Comparison of ENCODE assay signal across 24 cellular contexts in the genomic region with DNA sequence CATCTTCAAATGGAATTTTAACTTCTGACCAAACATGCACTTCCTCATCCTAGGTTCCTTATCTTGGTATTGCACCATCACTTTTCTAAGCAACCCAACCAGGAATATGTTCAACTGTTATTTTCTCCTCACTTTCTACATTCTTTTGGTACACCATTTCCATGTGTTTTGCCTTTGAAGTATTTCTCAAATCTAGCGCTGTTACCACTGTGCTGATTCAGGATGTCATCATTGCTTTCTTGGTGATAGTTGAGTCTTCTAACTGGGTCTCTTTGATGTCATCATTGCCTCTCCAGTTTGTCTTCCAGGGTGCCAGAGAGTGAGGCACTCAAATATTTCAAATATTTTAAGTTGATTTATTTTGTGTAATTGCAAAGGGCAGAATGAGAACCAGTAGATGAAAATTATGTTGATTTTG. TPM values are rescaled to one million over a fixed set of nuclear protein-coding genes. Genes with fewer than 3 reads are reported as not detected.
A peak's percentile ranks its signal among the peaks of the same experiment; 100 is the strongest.
DNase-seq lines count a peak whose midpoint lies in the region; ATAC-seq, FAIRE-seq and TF ChIP-seq lines count a peak whose summit lies in the region.
"Had no signal": no experiment of that assay in that cellular context is flagged by ENCODE, and none has a peak within 500 bp of the region (broad histone marks: within the 10 kb centered on the region; RNA-seq: fewer than 3 reads in every experiment).

No MANE protein-coding gene starts in this region.

- H3K4me1 ChIP-seq in astrocyte (ENCODE audit: insufficient read depth, low read length): no peaks in the 10 kb centered on the region
- H3K4me1 ChIP-seq in neutrophil (ENCODE audit: control insufficient read depth in 1 of 2, insufficient read depth in 1 of 2, low read depth in 1 of 2, low read length in 1 of 2): peaks cover 12 to 17% of the 10 kb centered on the region in 2 experiments
- H3K4me1 ChIP-seq: spleen, upper lobe of right lung had no signal

- TF ChIP-seq CTCF in astrocyte (IDR thresholded peaks at IDR 0.05; ENCODE audit: insufficient read depth, low read depth, low read length) (no peak), neutrophil (IDR thresholded peaks at IDR 0.05) (no peak)

- no peaks in the 10 kb centered on the region for H3K9me3 Mint-ChIP-seq in astrocyte (ENCODE audit: unreplicated experiment)
- H3K9me3 Mint-ChIP-seq: activated naive CD4-positive, alpha-beta T cell treated with anti-CD3 and anti-CD28 coated beads, Interleukin-2, amount 50 U/mL, for 24 hours; central memory CD8-positive, alpha-beta T cell had no signal

- H2AFZ ChIP-seq in astrocyte (ENCODE audit: low read depth, low read length): no peak overlapping the region
- H2AFZ ChIP-seq: hepatocyte had no signal

- H3K4me1 Mint-ChIP-seq in astrocyte (ENCODE audit: low read depth, unreplicated experiment): peaks cover 12% of the 10 kb centered on the region
- H3K4me1 Mint-ChIP-seq: activated naive CD4-positive, alpha-beta T cell treated with anti-CD3 and anti-CD28 coated beads, Interleukin-2, amount 50 U/mL, for 24 hours; central memory CD8-positive, alpha-beta T cell had no signal

- H3K9ac ChIP-seq in astrocyte (ENCODE audit: low read length): no peak overlapping the region

- no peaks in the 10 kb centered on the region for H3K27me3 Mint-ChIP-seq in astrocyte (ENCODE audit: low read depth, unreplicated experiment)
- H3K27me3 Mint-ChIP-seq: activated CD4-positive, alpha-beta T cell treated with anti-CD3 and anti-CD28 coated beads, Interleukin-2, amount 10 ng/mL, durations not matched to agents 7 days and 5 days; activated naive CD4-positive, alpha-beta T cell treated with anti-CD3 and anti-CD28 coated beads, Interleukin-2, amount 50 U/mL, for 24 hours had no signal

- no peak for FAIRE-seq in astrocyte (lab: Jason Lieb, UNC)
- FAIRE-seq: H54 had no signal

- H3K4me3 Mint-ChIP-seq in astrocyte (ENCODE audit: unreplicated experiment): no peak overlapping the region
- H3K4me3 Mint-ChIP-seq: activated CD4-positive, alpha-beta T cell treated with anti-CD3 and anti-CD28 coated beads, Interleukin-2, amount 10 ng/mL, durations not matched to agents 7 days and 5 days; activated naive CD4-positive, alpha-beta T cell treated with anti-CD3 and anti-CD28 coated beads, Interleukin-2, amount 50 U/mL, for 24 hours; CD14-positive monocyte; central memory CD8-positive, alpha-beta T cell had no signal

- H3K4me3 ChIP-seq in astrocyte (ENCODE audit: insufficient read depth, low read depth, low read length) (no peak overlapping the region), neutrophil (ENCODE audit: low read depth in 1 of 2, low read length in 1 of 2) (no peak overlapping the region)
- H3K4me3 ChIP-seq: hepatocyte, spleen, upper lobe of right lung had no signal

- no peak overlapping the region for H3K27ac Mint-ChIP-seq in astrocyte (ENCODE audit: unreplicated experiment)
- H3K27ac Mint-ChIP-seq: activated CD4-positive, alpha-beta T cell treated with anti-CD3 and anti-CD28 coated beads, Interleukin-2, amount 10 ng/mL, durations not matched to agents 7 days and 5 days; activated naive CD4-positive, alpha-beta T cell treated with anti-CD3 and anti-CD28 coated beads, Interleukin-2, amount 50 U/mL, for 24 hours had no signal

- DNase-seq in EH (ENCODE audit: low read depth) (peak; percentile 37), MV-4-11 (lab: John Stamatoyannopoulos, UW) (peak; percentile 75), astrocyte (ENCODE audit: low read depth) (peak; percentile 90), NCI-H187 treated with DMSO at 0.1 percent for 48 hours (lab: John Stamatoyannopoulos, UW) (no peak), superior temporal gyrus (ENCODE audit: extremely low spot score) (no peak), NCI-H1048 (lab: John Stamatoyannopoulos, UW) (no peak)
- DNase-seq: activated CD4-positive, alpha-beta T cell treated with anti-CD3 and anti-CD28 coated beads, Interleukin-2, amount 10 ng/mL, durations not matched to agents 7 days and 5 days; activated T-cell treated with anti-CD3 and anti-CD28 coated beads for 4 hours; DMS79; left colon; NCI-H187; NCI-H69; posterior cingulate gyrus; spleen; stimulated activated naive CD4-positive, alpha-beta T cell; T-helper 9 cell; upper lobe of right lung had no signal

- ATAC-seq in GM19397 (IDR thresholded peaks at IDR 0.05; ENCODE audit: unreplicated experiment): no peak
- ATAC-seq: left colon, upper lobe of right lung had no signal

- H3K36me3 ChIP-seq in astrocyte (ENCODE audit: insufficient read depth, low read length) (no peaks in the 10 kb centered on the region), neutrophil (no peaks in the 10 kb centered on the region)
- H3K36me3 ChIP-seq: spleen, upper lobe of right lung had no signal

- H4K20me1 ChIP-seq in astrocyte (ENCODE audit: insufficient read depth, low read length): no peaks in the 10 kb centered on the region

- H3K27me3 ChIP-seq in astrocyte (ENCODE audit: insufficient read depth, low read length) (no peaks in the 10 kb centered on the region), neutrophil (no peaks in the 10 kb centered on the region)
- H3K27me3 ChIP-seq: hepatocyte, spleen, upper lobe of right lung had no signal

- H3K36me3 Mint-ChIP-seq in astrocyte (ENCODE audit: low read depth, unreplicated experiment): no peaks in the 10 kb centered on the region
- H3K36me3 Mint-ChIP-seq: CD14-positive monocyte had no signal

- H3K9me3 ChIP-seq in astrocyte (ENCODE audit: insufficient read depth, low read depth, low read length) (no peaks in the 10 kb centered on the region), neutrophil (no peaks in the 10 kb centered on the region)
- H3K9me3 ChIP-seq: spleen, upper lobe of right lung had no signal

- H3K79me2 ChIP-seq in astrocyte (ENCODE audit: insufficient read depth, low read length): no peaks in the 10 kb centered on the region
- H3K79me2 ChIP-seq: hepatocyte had no signal

- H3K27ac ChIP-seq in astrocyte (ENCODE audit: low read depth, low read length): no peak overlapping the region
- H3K27ac ChIP-seq in neutrophil: peak overlapping the region; percentile 67
- H3K27ac ChIP-seq: hepatocyte, spleen, upper lobe of right lung had no signal

- H3K4me2 ChIP-seq in astrocyte (ENCODE audit: low read length): no peak overlapping the region
- H3K4me2 ChIP-seq: hepatocyte had no signal

RNA-seq across cellular contexts. Expression of gene HORMAD2, which starts 47.5 kb away (rescaled TPM):
- not detected in 2 replicates for total RNA-seq in astrocyte
- total RNA-seq: activated CD4-positive, alpha-beta T cell treated with anti-CD3 and anti-CD28 coated beads, Interleukin-2, amount 10 ng/mL, durations not matched to agents 7 days and 5 days; hepatocyte; left colon; spleen; upper lobe of right lung had no signal

Comparison
In these comparisons a context has a peak if more than half of its experiments do, and no peak if none do; other contexts are left out.
1. DNase-seq: peak in EH (single experiment), MV-4-11 (single experiment) and astrocyte (single experiment); none in NCI-H187 treated with DMSO at 0.1 percent for 48 hours (single experiment), superior temporal gyrus (single experiment) and NCI-H1048 (single experiment).